In genomic region chr6:112822769-112823168, GRCh38 we compare ENCODE assay signal across 27 cellular contexts.
"Had no signal": no experiment of that assay in that cellular context is flagged by ENCODE, and none has a peak within 500 bp of the region (broad histone marks: within the 10 kb centered on the region; RNA-seq: fewer than 3 reads in every experiment).

No MANE protein-coding gene starts in this region.

- DNase-seq: stimulated activated CD4-positive, alpha-beta T cell treated with anti-CD3 and anti-CD28 coated beads, Interleukin-2, amount 100 ng/mL, for 48 hours; stimulated activated CD4-positive, alpha-beta T cell treated with anti-CD3 and anti-CD28 coated beads, Interleukin-4, amount 100 ng/mL, for 1 hour; stimulated activated CD4-positive, alpha-beta T cell treated with anti-CD3 and anti-CD28 coated beads, Interleukin-4, amount 100 ng/mL, for 24 hours; stimulated activated CD4-positive, alpha-beta T cell treated with anti-CD3 and anti-CD28 coated beads, Interleukin-4, amount 100 ng/mL, for 4 hours; stimulated activated CD8-positive, alpha-beta memory T cell treated with anti-CD3 and anti-CD28 coated beads, Interleukin-4, amount 100 ng/mL, for 48 hours; stimulated activated naive B cell treated with anti-CD40 and anti-IgM and Interleukin-4, amounts not matched to agents 10 μg/mL and 1 μg/mL and 100 μg/mL, for 72 hours; stimulated activated naive CD4-positive, alpha-beta T cell; stimulated activated naive CD4-positive, alpha-beta T cell treated with Interleukin-2 at 50 U/mL for 16 hours; stimulated activated naive CD8-positive, alpha-beta T cell treated with anti-CD3 and anti-CD28 coated beads, Interleukin-15, amount 100 ng/mL, for 72 hours; stimulated activated naive CD8-positive, alpha-beta T cell treated with anti-CD3 and anti-CD28 coated beads, Interleukin-15, Interleukin-2, amounts not matched to agents 100 U/mL and 50 U/mL, for 24 hours; stomach; substantia nigra; testis; thyroid gland; tibial artery; transverse colon; trophoblast cell; upper lobe of left lung; upper lobe of right lung; uterus had no signal

- H3K27me3 ChIP-seq: stomach, suprapubic skin, testis, thyroid gland, tibial artery, tibial nerve, transverse colon, upper lobe of left lung, upper lobe of right lung, uterus, vagina had no signal

- ATAC-seq: stimulated activated effector memory CD8-positive, alpha-beta T cell treated with anti-CD3 and anti-CD28 coated beads, Interleukin-12 subunit alpha, Interleukin-12 subunit beta, amount 100 ng/mL, for 72 hours; stimulated activated memory B cell treated with anti-CD40 and anti-IgM and Interleukin-4, amounts not matched to agents 10 μg/mL and 1 μg/mL and 100 μg/mL, for 72 hours; stimulated activated naive B cell treated with anti-CD40 and anti-IgM and Interleukin-4, amounts not matched to agents 10 μg/mL and 1 μg/mL and 100 μg/mL, for 72 hours; stimulated activated naive CD8-positive, alpha-beta T cell treated with anti-CD3 and anti-CD28 coated beads, Interleukin-15, amount 100 ng/mL, for 72 hours; stimulated activated naive CD8-positive, alpha-beta T cell treated with anti-CD3 and anti-CD28 coated beads, Interleukin-15, Interleukin-2, amounts not matched to agents 100 U/mL and 50 U/mL, for 24 hours; upper lobe of right lung had no signal

- FAIRE-seq: urothelium cell line had no signal

- H3K36me3 ChIP-seq: stomach, suprapubic skin, thoracic aorta, thyroid gland, tibial artery, tibial nerve, transverse colon, upper lobe of left lung, upper lobe of right lung, uterus, vagina had no signal

- H3K27ac ChIP-seq: stomach, suprapubic skin, testis, thoracic aorta, thyroid gland, tibial artery, tibial nerve, transverse colon, upper lobe of left lung, upper lobe of right lung, uterus, vagina had no signal

- H3K4me3 ChIP-seq: stomach, suprapubic skin, testis, thoracic aorta, thyroid gland, tibial artery, tibial nerve, transverse colon, upper lobe of left lung, upper lobe of right lung, uterus, vagina had no signal

- H3K4me1 ChIP-seq: suprapubic skin, testis, thyroid gland, tibial artery, tibial nerve, transverse colon, upper lobe of right lung, uterus, vagina had no signal

- H3K9me3 ChIP-seq: stomach, suprapubic skin, testis, thoracic aorta, thyroid gland, tibial artery, tibial nerve, transverse colon, upper lobe of left lung, upper lobe of right lung, uterus, vagina had no signal
